Comparison of ENCODE assay signal across 34 cellular contexts in the genomic region with DNA sequence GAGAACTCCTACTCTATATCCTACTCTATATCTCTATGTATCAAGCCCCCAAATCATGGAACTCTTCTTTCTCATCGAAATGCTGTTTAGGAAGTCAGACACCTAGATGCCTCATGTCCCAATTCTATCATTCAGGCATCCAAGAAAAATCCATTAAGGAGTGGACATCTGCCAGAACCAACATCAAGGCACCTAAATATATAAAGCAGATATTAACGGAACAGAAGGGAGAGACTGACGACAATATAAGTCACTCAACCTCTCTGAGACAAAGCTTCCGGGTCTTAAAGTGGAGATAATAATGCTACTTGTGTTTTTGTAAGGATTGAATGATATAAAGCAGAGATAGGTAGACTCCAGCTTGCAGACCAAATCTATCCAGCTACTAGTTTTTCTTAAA.
"Had no signal": no experiment of that assay in that cellular context is flagged by ENCODE, and none has a peak within 500 bp of the region (broad histone marks: within the 10 kb centered on the region; RNA-seq: fewer than 3 reads in every experiment).

No MANE protein-coding gene starts in this region.

- H3K4me3 ChIP-seq: MG63 had no signal

- H3K9ac ChIP-seq: KMS-11 had no signal

- H3K27me3 ChIP-seq: MG63 had no signal

- H3K4me2 ChIP-seq: KMS-11 had no signal

- H3K36me3 ChIP-seq: MG63 had no signal

- H3K27ac ChIP-seq: KMS-11 had no signal

- DNase-seq: Karpas-422, Kasumi-1, KG1, MG63, MM.1S, MV-4-11, NCI-H1048, NCI-H1092, NCI-H1092 treated with DMSO at 0.1 percent for 48 hours, NCI-H1105, NCI-H1105 treated with DMSO at 0.1 percent for 48 hours, NCI-H1417, NCI-H1417 treated with DMSO at 0.1 percent for 48 hours, NCI-H1436, NCI-H1436 treated with DMSO at 0.1 percent for 48 hours, NCI-H146, NCI-H1694, NCI-H1694 treated with DMSO at 0.1 percent for 48 hours, NCI-H187, NCI-H187 treated with DMSO at 0.1 percent for 48 hours, NCI-H1930, NCI-H2029, NCI-H2029 treated with DMSO at 0.1 percent for 48 hours, NCI-H2081, NCI-H2081 treated with DMSO at 0.1 percent for 48 hours, NCI-H2107, NCI-H2171, NCI-H2171 treated with DMSO at 0.1 percent for 48 hours, NCI-H2227 treated with DMSO at 0.1 percent for 48 hours, NCI-H226, NCI-H345, NCI-H446, NCI-H446 treated with DMSO at 0.1 percent for 48 hours had no signal
